ENCODE assay signal across 1 cellular context in the genomic region with DNA sequence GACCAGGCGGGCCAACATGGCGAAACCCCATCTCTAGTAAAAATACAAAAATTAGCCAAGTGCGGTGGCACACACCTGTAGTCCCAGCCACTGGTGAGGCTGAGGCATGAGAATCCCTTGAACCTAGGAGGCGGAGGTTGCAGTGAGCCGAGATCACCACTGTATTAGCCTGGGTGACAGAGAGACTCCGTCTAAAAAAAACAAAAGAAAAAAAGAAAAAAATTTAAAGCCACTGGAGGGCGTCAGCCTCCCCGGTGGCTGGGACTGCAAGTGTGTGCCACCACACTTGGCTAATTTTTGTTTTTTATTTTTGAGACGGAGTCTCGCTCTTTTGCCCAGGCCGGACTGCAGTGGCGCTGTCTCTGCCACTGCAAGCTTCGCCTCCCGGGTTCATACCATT.
TF ChIP-seq lines count a peak whose summit lies in the region.

No MANE protein-coding gene starts in this region.

TF ChIP-seq in HCT116, 20 proteins besides CTCF, POLR2A, EP300 and RAD21 (continued from another document):
- no peak for TF ChIP-seq ZBTB33 (IDR thresholded peaks at IDR 0.05; ENCODE audit: extremely low read depth, insufficient replicate concordance, low read length)
- no peak for TF ChIP-seq TCF7L2 (IDR thresholded peaks at IDR 0.05; ENCODE audit: borderline replicate concordance, extremely low read depth, insufficient read depth, insufficient read length)
- TF ChIP-seq EZH2phosphoT487 (IDR thresholded peaks at IDR 0.05; ENCODE audit: borderline replicate concordance) = no peak
- TF ChIP-seq CBX3 (IDR thresholded peaks at IDR 0.05; ENCODE audit: low read depth) = no peak
- TF ChIP-seq ZNF274 (IDR thresholded peaks at IDR 0.05; ENCODE audit: low read depth, low read length) = no peak
- TF ChIP-seq CEBPB (IDR thresholded peaks at IDR 0.05; ENCODE audit: low read depth) = no peak
- TF ChIP-seq, protein P1, sequence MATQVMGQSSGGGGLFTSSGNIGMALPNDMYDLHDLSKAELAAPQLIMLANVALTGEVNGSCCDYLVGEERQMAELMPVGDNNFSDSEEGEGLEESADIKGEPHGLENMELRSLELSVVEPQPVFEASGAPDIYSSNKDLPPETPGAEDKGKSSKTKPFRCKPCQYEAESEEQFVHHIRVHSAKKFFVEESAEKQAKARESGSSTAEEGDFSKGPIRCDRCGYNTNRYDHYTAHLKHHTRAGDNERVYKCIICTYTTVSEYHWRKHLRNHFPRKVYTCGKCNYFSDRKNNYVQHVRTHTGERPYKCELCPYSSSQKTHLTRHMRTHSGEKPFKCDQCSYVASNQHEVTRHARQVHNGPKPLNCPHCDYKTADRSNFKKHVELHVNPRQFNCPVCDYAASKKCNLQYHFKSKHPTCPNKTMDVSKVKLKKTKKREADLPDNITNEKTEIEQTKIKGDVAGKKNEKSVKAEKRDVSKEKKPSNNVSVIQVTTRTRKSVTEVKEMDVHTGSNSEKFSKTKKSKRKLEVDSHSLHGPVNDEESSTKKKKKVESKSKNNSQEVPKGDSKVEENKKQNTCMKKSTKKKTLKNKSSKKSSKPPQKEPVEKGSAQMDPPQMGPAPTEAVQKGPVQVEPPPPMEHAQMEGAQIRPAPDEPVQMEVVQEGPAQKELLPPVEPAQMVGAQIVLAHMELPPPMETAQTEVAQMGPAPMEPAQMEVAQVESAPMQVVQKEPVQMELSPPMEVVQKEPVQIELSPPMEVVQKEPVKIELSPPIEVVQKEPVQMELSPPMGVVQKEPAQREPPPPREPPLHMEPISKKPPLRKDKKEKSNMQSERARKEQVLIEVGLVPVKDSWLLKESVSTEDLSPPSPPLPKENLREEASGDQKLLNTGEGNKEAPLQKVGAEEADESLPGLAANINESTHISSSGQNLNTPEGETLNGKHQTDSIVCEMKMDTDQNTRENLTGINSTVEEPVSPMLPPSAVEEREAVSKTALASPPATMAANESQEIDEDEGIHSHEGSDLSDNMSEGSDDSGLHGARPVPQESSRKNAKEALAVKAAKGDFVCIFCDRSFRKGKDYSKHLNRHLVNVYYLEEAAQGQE (IDR thresholded peaks at IDR 0.05; ENCODE audit: low read depth) = no peak
- no peak for TF ChIP-seq SRF (IDR thresholded peaks at IDR 0.05; ENCODE audit: low read depth)
- TF ChIP-seq POLR2AphosphoS5 (IDR thresholded peaks at IDR 0.05; ENCODE audit: low read depth, low read length) = no peak
- no peak for TF ChIP-seq SP1 (IDR thresholded peaks at IDR 0.05; ENCODE audit: low read depth)
- no peak for TF ChIP-seq ELF1 (IDR thresholded peaks at IDR 0.05; ENCODE audit: borderline replicate concordance, low read depth)
- no peak for TF ChIP-seq ZFX (IDR thresholded peaks at IDR 0.05)
- no peak for TF ChIP-seq ATF3 (IDR thresholded peaks at IDR 0.05)
- no peak for TF ChIP-seq FOSL1 (IDR thresholded peaks at IDR 0.05; ENCODE audit: low read depth)
- no peak for TF ChIP-seq JUND (IDR thresholded peaks at IDR 0.05)
- no peak for TF ChIP-seq SIN3A (IDR thresholded peaks at IDR 0.05; ENCODE audit: low read depth)
